In the genomic region with DNA sequence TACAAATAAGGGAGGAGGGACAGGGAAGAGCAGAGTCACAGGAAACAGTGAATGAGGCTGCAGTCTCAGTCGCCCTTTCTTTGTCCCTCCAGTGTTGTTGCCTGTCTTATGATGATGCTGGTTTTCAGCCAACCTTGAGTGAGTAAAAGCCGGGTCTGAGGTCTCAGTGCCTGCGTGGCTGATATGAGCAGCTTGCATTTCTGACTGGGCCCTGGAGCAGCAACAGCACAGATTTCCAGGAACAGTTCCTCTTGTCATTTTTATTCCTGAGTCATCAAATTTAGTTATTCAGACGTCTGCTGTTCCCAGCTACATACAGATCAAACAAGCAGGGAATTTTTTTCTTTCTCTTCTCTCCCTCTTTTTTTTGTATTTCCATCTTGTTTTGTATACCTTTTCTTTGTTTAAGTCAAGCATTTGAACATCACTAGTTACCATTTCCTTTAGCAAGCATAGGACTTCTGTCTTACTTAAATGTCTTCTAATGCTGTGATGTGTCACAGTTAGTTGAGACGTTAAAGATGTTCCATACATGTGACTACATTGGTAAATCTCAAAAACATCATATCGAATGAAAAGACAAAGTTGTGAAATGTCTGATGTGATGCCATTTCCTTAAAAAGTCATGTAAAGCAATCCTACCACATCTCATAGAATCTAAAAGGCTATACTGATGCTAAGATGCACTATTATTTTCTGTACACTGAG, we compare ENCODE assay signal across 9 cellular contexts. TPM values are rescaled to one million over a fixed set of nuclear protein-coding genes. Genes with fewer than 3 reads are reported as not detected.
DNase-seq lines count a peak whose midpoint lies in the region; ATAC-seq and TF ChIP-seq lines count a peak whose summit lies in the region.
"Had no signal": no experiment of that assay in that cellular context is flagged by ENCODE, and none has a peak within 500 bp of the region (broad histone marks: within the 10 kb centered on the region; RNA-seq: fewer than 3 reads in every experiment).

No MANE protein-coding gene starts in this region.

- peak overlapping the region; percentile 43 for H2AFZ ChIP-seq in mesenchymal stem cell (ENCODE audit: low read depth, low read length)

- no peaks in the 10 kb centered on the region for H3K27me3 ChIP-seq in mesenchymal stem cell (ENCODE audit: control insufficient read depth in 1 of 2, insufficient read depth in 1 of 2, low read length in 2 of 2)
- no peaks in the 10 kb centered on the region for H3K27me3 ChIP-seq in thoracic aorta (replicated peaks; ENCODE audit: insufficient read depth)
- H3K27me3 ChIP-seq in vagina = no peaks in the 10 kb centered on the region

- H3K4me1 Mint-ChIP-seq in brain = peaks cover 15% of the 10 kb centered on the region

- TF ChIP-seq CTCF in brain (conservative IDR thresholded peaks at IDR 0.05) (no peak), thoracic aorta (IDR thresholded peaks at IDR 0.05) (no peak), vagina (IDR thresholded peaks at IDR 0.05) (no peak)

- ATAC-seq in thoracic aorta (ENCODE audit: insufficient number of reproducible peaks, low FRiP score, low read depth) = peak; percentile 66

- no peak overlapping the region for H2AK5ac ChIP-seq in mesenchymal stem cell (ENCODE audit: low read length, severe bottlenecking)

- H3K79me1 ChIP-seq in mesenchymal stem cell (replicated peaks; ENCODE audit: low read length, poor library complexity, severe bottlenecking) = no peaks in the 10 kb centered on the region

- no peaks in the 10 kb centered on the region for H3K4me1 ChIP-seq in mesenchymal stem cell (ENCODE audit: control insufficient read depth, insufficient read depth, low read depth, low read length)
- H3K4me1 ChIP-seq in thoracic aorta (ENCODE audit: control insufficient read depth in 1 of 2, low read depth in 2 of 2) = peaks cover 0 to 12% of the 10 kb centered on the region in 2 donors
- H3K4me1 ChIP-seq in vagina = peaks cover 5% of the 10 kb centered on the region

- peak overlapping the region; percentile 71 for H3K9ac ChIP-seq in mesenchymal stem cell (ENCODE audit: low read length)

- H3K4me3 ChIP-seq in mesenchymal stem cell (ENCODE audit: insufficient read depth in 1 of 2, low read depth in 1 of 2, low read length in 2 of 2) (no peak overlapping the region), thoracic aorta (no peak overlapping the region), vagina (no peak overlapping the region)

- no peak overlapping the region for H3K27ac ChIP-seq in mesenchymal stem cell (ENCODE audit: low read length, poor library complexity, severe bottlenecking)
- H3K27ac ChIP-seq in thoracic aorta = peak overlapping the region in 1 of 2 donors; percentile 33
- H3K27ac ChIP-seq in vagina = no peak overlapping the region

- no peak overlapping the region for H2BK15ac ChIP-seq in mesenchymal stem cell (ENCODE audit: low read depth, poor library complexity, severe bottlenecking)

- H3K27ac Mint-ChIP-seq in brain = peak overlapping the region; percentile 23 to 82 (median 72)
- H3K27ac Mint-ChIP-seq: stimulated activated naive B cell treated with anti-CD40 and anti-IgM and Interleukin-4, amounts not matched to agents 10 μg/mL and 1 μg/mL and 100 μg/mL, for 72 hours had no signal

- H3K14ac ChIP-seq in mesenchymal stem cell (ENCODE audit: low read length in 2 of 2) = no peak overlapping the region

- H3K4me3 Mint-ChIP-seq in brain = peak overlapping the region in 4 of 5 experiments; percentile 17 to 55 (median 19)
- H3K4me3 Mint-ChIP-seq: stimulated activated naive B cell treated with anti-CD40 and anti-IgM and Interleukin-4, amounts not matched to agents 10 μg/mL and 1 μg/mL and 100 μg/mL, for 72 hours had no signal

- peaks cover 0 to 4% (median 0%) of the 10 kb centered on the region in 5 experiments for H3K9me3 Mint-ChIP-seq in brain
- H3K9me3 Mint-ChIP-seq: stimulated activated naive B cell treated with anti-CD40 and anti-IgM and Interleukin-4, amounts not matched to agents 10 μg/mL and 1 μg/mL and 100 μg/mL, for 72 hours had no signal

- H3K18ac ChIP-seq in mesenchymal stem cell (ENCODE audit: low read depth in 1 of 2, low read length in 2 of 2) = no peak overlapping the region

- H3K4me2 ChIP-seq in mesenchymal stem cell (ENCODE audit: low read length, poor library complexity, severe bottlenecking) = no peak overlapping the region

- peaks cover 9% of the 10 kb centered on the region for H3K36me3 Mint-ChIP-seq in brain
- H3K36me3 Mint-ChIP-seq: stimulated activated naive B cell treated with anti-CD40 and anti-IgM and Interleukin-4, amounts not matched to agents 10 μg/mL and 1 μg/mL and 100 μg/mL, for 72 hours had no signal

- 52% methylated on average over 4 of the region's 6 CpGs for WGBS in mesenchymal stem cell

- H2BK120ac ChIP-seq in mesenchymal stem cell (ENCODE audit: low read depth, low read length) = no peak overlapping the region

- no peak overlapping the region for H4K91ac ChIP-seq in mesenchymal stem cell (ENCODE audit: low read length)

- DNase-seq in EH (ENCODE audit: low read depth) = peak; percentile 39
- DNase-seq in OCI-M1 (lab: John Stamatoyannopoulos, UW) = peak; percentile 72
- DNase-seq in mesenchymal stem cell = peak; percentile 26
- DNase-seq in thoracic aorta (ENCODE audit: low spot score) = peak; percentile 25
- no peak for DNase-seq in GDM1 (lab: John Stamatoyannopoulos, UW)
- no peak for DNase-seq in vagina (ENCODE audit: extremely low spot score in 2 of 2)
- DNase-seq in NCI-H510A (lab: John Stamatoyannopoulos, UW) = no peak
- DNase-seq: stimulated activated naive B cell treated with anti-CD40 and anti-IgM and Interleukin-4, amounts not matched to agents 10 μg/mL and 1 μg/mL and 100 μg/mL, for 72 hours had no signal

- H3K36me3 ChIP-seq in mesenchymal stem cell (ENCODE audit: control insufficient read depth in 1 of 2, insufficient read depth in 2 of 2, low read depth in 1 of 2, low read length in 2 of 2) = no peaks in the 10 kb centered on the region
- H3K36me3 ChIP-seq in thoracic aorta = no peaks in the 10 kb centered on the region
- H3K36me3 ChIP-seq in vagina = no peaks in the 10 kb centered on the region

- H3K4ac ChIP-seq in mesenchymal stem cell (ENCODE audit: low read depth in 1 of 2, low read length in 2 of 2) = no peak overlapping the region

- H3K27me3 Mint-ChIP-seq in brain = no peaks in the 10 kb centered on the region

- intact Hi-C loops in vagina (cut with DNase I) = no loop called here

- no peak overlapping the region for H3K23ac ChIP-seq in mesenchymal stem cell (ENCODE audit: low read length in 2 of 2)

- H2BK5ac ChIP-seq in mesenchymal stem cell (ENCODE audit: low read depth, low read length, poor library complexity, severe bottlenecking) = no peak overlapping the region

- no peak overlapping the region for H4K8ac ChIP-seq in mesenchymal stem cell (ENCODE audit: low read length)

- H2BK12ac ChIP-seq in mesenchymal stem cell (ENCODE audit: low read length in 2 of 2) = no peak overlapping the region

- no peaks in the 10 kb centered on the region for H3K9me3 ChIP-seq in mesenchymal stem cell (ENCODE audit: control insufficient read depth, low read length)
- H3K9me3 ChIP-seq in thoracic aorta = no peaks in the 10 kb centered on the region
- H3K9me3 ChIP-seq in vagina = no peaks in the 10 kb centered on the region

- TF ChIP-seq POLR2A in vagina (IDR thresholded peaks at IDR 0.05) = no peak

RNA-seq across cellular contexts. Expression of a gene that starts 26.6 kb away (rescaled TPM):
- 1.6 TPM for polyA plus RNA-seq in brain (ENCODE audit: insufficient read depth, low read depth, low replicate concordance)
- polyA plus RNA-seq in mesenchymal stem cell (2013, experiment 1 of 2) = not detected
- polyA plus RNA-seq in mesenchymal stem cell (2013, experiment 2 of 2) = not detected
- total RNA-seq in thoracic aorta = 10 to 100 TPM; 24.4 to 32.4 TPM
- total RNA-seq in vagina = 5.4 TPM

Comparison
In these comparisons a context has a peak if more than half of its experiments do, and no peak if none do; other contexts are left out.
1. DNase-seq: peak in EH (single experiment), OCI-M1 (single experiment), mesenchymal stem cell (single experiment) and thoracic aorta (single experiment); none in GDM1 (single experiment), vagina (0 of 2) and NCI-H510A (single experiment).